ENCODE assay signal across 9 cellular contexts in genomic region chr16:1538804-1539520, GRCh38. TPM values are rescaled to one million over a fixed set of nuclear protein-coding genes. Genes with fewer than 3 reads are reported as not detected.
DNase-seq lines count a peak whose midpoint lies in the region; ATAC-seq and TF ChIP-seq lines count a peak whose summit lies in the region.
"Had no signal": no experiment of that assay in that cellular context is flagged by ENCODE, and none has a peak within 500 bp of the region (broad histone marks: within the 10 kb centered on the region; RNA-seq: fewer than 3 reads in every experiment).

No MANE protein-coding gene starts in this region.

- H2AK5ac ChIP-seq in mesendoderm (ENCODE audit: low read length), result no peak overlapping the region

- H3K4me3 ChIP-seq in GM06990 (replicated peaks; ENCODE audit: low read depth, low read length) (no peak overlapping the region), mesendoderm (ENCODE audit: low read length) (no peak overlapping the region)

- no peak overlapping the region for H3K18ac ChIP-seq in mesendoderm (ENCODE audit: low read length)

- no peak overlapping the region for H3K23ac ChIP-seq in mesendoderm (ENCODE audit: low read length)

- no peak overlapping the region for H2BK15ac ChIP-seq in mesendoderm (replicated peaks; ENCODE audit: low read depth)

- no peaks in the 10 kb centered on the region for H3K27me3 Mint-ChIP-seq in activated T-helper 17 cell treated with anti-CD3 and anti-CD28 coated beads, Interleukin-2, amount 50 U/mL, for 72 hours

- no peaks in the 10 kb centered on the region for H3K9me3 Mint-ChIP-seq in activated T-helper 17 cell treated with anti-CD3 and anti-CD28 coated beads, Interleukin-2, amount 50 U/mL, for 72 hours

- H3K36me3 Mint-ChIP-seq in activated T-helper 17 cell treated with anti-CD3 and anti-CD28 coated beads, Interleukin-2, amount 50 U/mL, for 72 hours (ENCODE audit: low read depth), result peaks cover 62% of the 10 kb centered on the region

- peak overlapping the region; percentile 96 for H3K4me3 Mint-ChIP-seq in activated T-helper 17 cell treated with anti-CD3 and anti-CD28 coated beads, Interleukin-2, amount 50 U/mL, for 72 hours

- H2BK120ac ChIP-seq in mesendoderm (ENCODE audit: low read depth, low read length), result no peak overlapping the region

- H3K4me1 ChIP-seq in mesendoderm (ENCODE audit: control insufficient read depth, low read depth, low read length), result no peaks in the 10 kb centered on the region

- no peak overlapping the region for H2BK5ac ChIP-seq in mesendoderm (ENCODE audit: low read length)

- no peak overlapping the region for H4K8ac ChIP-seq in mesendoderm (ENCODE audit: low read depth, low read length)

- peak; percentile 33 for TF ChIP-seq CTCF in GM06990 (IDR thresholded peaks at IDR 0.05; ENCODE audit: insufficient read depth, low read length, poor library complexity, severe bottlenecking)

- ATAC-seq in activated T-helper 17 cell treated with anti-CD3 and anti-CD28 coated beads, Interleukin-2, amount 50 U/mL, for 72 hours (replicated peaks), result no peak
- ATAC-seq in GM21390 (IDR thresholded peaks at IDR 0.05; ENCODE audit: unreplicated experiment) (no peak), GM18867 (IDR thresholded peaks at IDR 0.05; ENCODE audit: unreplicated experiment) (no peak), HG03565 (IDR thresholded peaks at IDR 0.05; ENCODE audit: unreplicated experiment) (no peak)

- H3K27ac Mint-ChIP-seq in activated T-helper 17 cell treated with anti-CD3 and anti-CD28 coated beads, Interleukin-2, amount 50 U/mL, for 72 hours, result peak overlapping the region; percentile 24

- H3K4ac ChIP-seq in mesendoderm (ENCODE audit: low read depth, low read length), result no peak overlapping the region

- no CpG with 5 or more reads among the region's 22 CpGs for WGBS in mesendoderm (ENCODE audit: extremely low coverage, insufficient coverage, low lambda C conversion rate)

- DNase-seq in GM06990 (ENCODE audit: extremely low read depth, insufficient read length) (no peak), NCI-H2171 (lab: John Stamatoyannopoulos, UW) (peak; percentile 90), mesendoderm (peak; percentile 42), epidermal melanocyte (ENCODE audit: insufficient read length, low spot score) (no peak)
- DNase-seq: mammary epithelial cell had no signal

- H3K79me1 ChIP-seq in mesendoderm (ENCODE audit: low read length), result no peaks in the 10 kb centered on the region

- H3K4me2 ChIP-seq in mesendoderm (ENCODE audit: low read length), result no peak overlapping the region

- H4K5ac ChIP-seq in mesendoderm (ENCODE audit: low read length), result no peak overlapping the region

- no peaks in the 10 kb centered on the region for H3K36me3 ChIP-seq in GM06990 (ENCODE audit: control insufficient read depth, insufficient read depth, low read length)
- H3K36me3 ChIP-seq in mesendoderm (ENCODE audit: control insufficient read depth, insufficient read depth, low read length), result no peaks in the 10 kb centered on the region

- H3K9ac ChIP-seq in mesendoderm (ENCODE audit: low read length), result no peak overlapping the region

- H3K27ac ChIP-seq in mesendoderm (ENCODE audit: low read depth, low read length), result no peak overlapping the region

- H3K4me1 Mint-ChIP-seq in activated T-helper 17 cell treated with anti-CD3 and anti-CD28 coated beads, Interleukin-2, amount 50 U/mL, for 72 hours, result peaks cover 20% of the 10 kb centered on the region

- no peaks in the 10 kb centered on the region for H3K79me2 ChIP-seq in mesendoderm (ENCODE audit: control insufficient read depth, insufficient read depth, low read length)

- no peaks in the 10 kb centered on the region; the same call in 1 of the 2 replicates for H3K27me3 ChIP-seq in GM06990 (replicated peaks; ENCODE audit: control insufficient read depth, insufficient read depth, low read length)
- H3K27me3 ChIP-seq in mesendoderm (ENCODE audit: insufficient read depth, low read length, poor library complexity), result no peaks in the 10 kb centered on the region

- no peak overlapping the region for H3K56ac ChIP-seq in mesendoderm (ENCODE audit: low read length)

RNA-seq across cellular contexts. Expression of gene TMEM204, which starts 5.5 kb away (rescaled TPM):
- total RNA-seq in activated T-helper 17 cell treated with anti-CD3 and anti-CD28 coated beads, Interleukin-2, amount 50 U/mL, for 72 hours, result 10 to 100 TPM; 14.3 to 22.5 TPM
- polyA plus RNA-seq in mesendoderm (2013, experiment 1 of 2), result 0.07 TPM
- polyA plus RNA-seq in mesendoderm (2013, experiment 2 of 2), result 0.04 TPM

RNA-seq across cellular contexts. Expression of gene TELO2, which starts 45.8 kb away (rescaled TPM):
- total RNA-seq in activated T-helper 17 cell treated with anti-CD3 and anti-CD28 coated beads, Interleukin-2, amount 50 U/mL, for 72 hours, result 10 to 100 TPM; 49.2 to 67.9 TPM
- polyA plus RNA-seq in mesendoderm (2013, experiment 1 of 2), result 31.2 TPM
- 31.3 TPM for polyA plus RNA-seq in mesendoderm (2013, experiment 2 of 2)

RNA-seq across cellular contexts. Expression of gene PTX4, which starts 50.2 kb away (rescaled TPM):
- total RNA-seq in activated T-helper 17 cell treated with anti-CD3 and anti-CD28 coated beads, Interleukin-2, amount 50 U/mL, for 72 hours, result not detected
- 0.03 TPM for polyA plus RNA-seq in mesendoderm (2013, experiment 1 of 2)
- polyA plus RNA-seq in mesendoderm (2013, experiment 2 of 2), result 0.04 TPM
- total RNA-seq: mammary epithelial cell had no signal
- polyA plus RNA-seq: mammary epithelial cell had no signal

Comparison
In these comparisons a context has a peak if more than half of its experiments do, and no peak if none do; other contexts are left out.
1. DNase-seq: peak in NCI-H2171 (single experiment) and mesendoderm (single experiment); none in GM06990 (single experiment) and epidermal melanocyte (single experiment).